ENCODE assay signal across 19 cellular contexts in genomic region chr4:10492486-10492885, GRCh38. TPM values are rescaled to one million over a fixed set of nuclear protein-coding genes. Genes with fewer than 3 reads are reported as not detected.
DNase-seq lines count a peak whose midpoint lies in the region; ATAC-seq and TF ChIP-seq lines count a peak whose summit lies in the region.
"Had no signal": no experiment of that assay in that cellular context is flagged by ENCODE, and none has a peak within 500 bp of the region (broad histone marks: within the 10 kb centered on the region; RNA-seq: fewer than 3 reads in every experiment).

No MANE protein-coding gene starts in this region.

- no peak for TF ChIP-seq CTCF in fibroblast of villous mesenchyme (IDR thresholded peaks at IDR 0.05; ENCODE audit: insufficient read depth, low read depth, low read length)
- no peak for TF ChIP-seq CTCF in testis (IDR thresholded peaks at IDR 0.05)

- intact Hi-C loops in testis (cut with DNase I; ENCODE audit: low total_unique reads) = no loop called here

- TF ChIP-seq POLR2A in testis (IDR thresholded peaks at IDR 0.05) = no peak

- H3K4me1 ChIP-seq in testis = peaks cover 6% of the 10 kb centered on the region

- 37 to 40% methylated on average over 11 of the region's 11 CpGs for WGBS in testis, 2 donors

- peak overlapping the region in 1 of 2 donors; percentile 78 for H3K27ac ChIP-seq in testis
- H3K27ac ChIP-seq: BLaER1, GM23248 had no signal

- H3K4me3 ChIP-seq in fibroblast of villous mesenchyme (ENCODE audit: low read depth, low read length) (no peak overlapping the region), testis (no peak overlapping the region)
- H3K4me3 ChIP-seq: BLaER1, GM23248 had no signal

- no peaks in the 10 kb centered on the region for H3K27me3 ChIP-seq in testis
- H3K27me3 ChIP-seq: BLaER1 had no signal

- no peaks in the 10 kb centered on the region for H3K9me3 ChIP-seq in testis
- H3K9me3 ChIP-seq: BLaER1 had no signal

- ATAC-seq in HG02973 (IDR thresholded peaks at IDR 0.05; ENCODE audit: unreplicated experiment) = no peak
- ATAC-seq: HCT116 had no signal

- DNase-seq in NCI-H2227 (lab: John Stamatoyannopoulos, UW; ENCODE audit: unreplicated experiment) (peak; percentile 19), NCI-H2227 treated with DMSO at 0.1 percent for 48 hours (lab: John Stamatoyannopoulos, UW) (no peak), NCI-H146 treated with DMSO at 0.1 percent for 48 hours (lab: John Stamatoyannopoulos, UW; ENCODE audit: unreplicated experiment) (peak; percentile 56), fibroblast of villous mesenchyme (ENCODE audit: low read depth) (peak; percentile 2), testis (peak; percentile 65), HPDE6-E6E7 (ENCODE audit: extremely low spot score) (no peak), NCI-H187 (lab: John Stamatoyannopoulos, UW) (no peak)
- DNase-seq: 8988T; AML-193; CD4-positive, alpha-beta T cell; DMS79; EL; GDM1; GM23248; IMR-90 had no signal

- no peaks in the 10 kb centered on the region for H3K36me3 ChIP-seq in testis (ENCODE audit: low read depth, missing control alignments)
- H3K36me3 ChIP-seq: BLaER1 had no signal

RNA-seq across cellular contexts. Expression of gene ZNF518B, which starts 35.3 kb away (rescaled TPM):
- total RNA-seq in fibroblast of villous mesenchyme (30.3 and 44.0 TPM in 2 replicates), testis (10 to 100 TPM; 38.1 to 47.1 TPM)
- 20.9 TPM for polyA plus RNA-seq in testis (ENCODE audit: insufficient read depth, low read depth, low replicate concordance)
- total RNA-seq: HT-29 had no signal

Comparison
In these comparisons a context has a peak if more than half of its experiments do, and no peak if none do; other contexts are left out.
1. DNase-seq: peak in NCI-H2227 (single experiment), NCI-H146 treated with DMSO at 0.1 percent for 48 hours (single experiment), fibroblast of villous mesenchyme (single experiment) and testis (single experiment); none in NCI-H2227 treated with DMSO at 0.1 percent for 48 hours (single experiment), HPDE6-E6E7 (single experiment) and NCI-H187 (0 of 2).